In the genomic region with DNA sequence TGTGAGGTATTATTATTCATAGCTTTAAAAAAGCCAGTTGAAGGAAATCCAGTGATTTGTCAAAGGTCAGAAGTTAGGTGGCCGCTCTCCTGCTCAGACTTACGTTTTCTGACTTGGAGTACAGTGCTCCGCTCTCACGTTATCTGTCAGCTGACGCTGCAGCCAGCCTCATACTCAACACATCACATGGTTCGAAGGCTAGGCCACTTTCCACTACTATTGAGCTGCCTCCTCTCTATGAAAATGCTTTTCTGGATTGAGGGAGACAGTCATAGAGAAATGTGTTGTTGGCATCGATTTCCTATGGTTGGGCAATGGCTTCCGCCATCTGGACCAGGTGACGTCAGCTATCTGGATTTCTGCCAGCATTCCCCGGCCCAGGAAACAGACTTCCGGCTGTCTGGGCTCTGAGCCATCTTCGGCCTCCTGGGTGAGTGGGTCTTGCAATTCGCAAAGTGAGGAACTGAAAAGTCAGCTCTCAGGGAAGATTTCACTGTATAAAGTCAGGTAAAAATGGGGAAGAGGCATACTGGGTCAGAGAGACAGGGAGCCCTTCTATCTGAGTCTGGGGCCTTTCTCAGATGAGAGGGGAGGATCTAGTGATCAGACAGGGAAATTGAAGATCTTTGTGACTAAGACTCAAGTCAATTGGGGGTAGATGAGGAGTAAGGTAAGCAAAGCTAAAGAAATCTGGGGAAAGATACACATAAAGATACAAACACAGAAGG, we compare ENCODE assay signal across 1 cellular context.
TF ChIP-seq lines count a peak whose summit lies in the region.

No MANE protein-coding gene starts in this region.

TF ChIP-seq in K562, 482 proteins besides CTCF, POLR2A, EP300 and RAD21 (continued from another document and continues in another):
- TF ChIP-seq, protein P1, sequence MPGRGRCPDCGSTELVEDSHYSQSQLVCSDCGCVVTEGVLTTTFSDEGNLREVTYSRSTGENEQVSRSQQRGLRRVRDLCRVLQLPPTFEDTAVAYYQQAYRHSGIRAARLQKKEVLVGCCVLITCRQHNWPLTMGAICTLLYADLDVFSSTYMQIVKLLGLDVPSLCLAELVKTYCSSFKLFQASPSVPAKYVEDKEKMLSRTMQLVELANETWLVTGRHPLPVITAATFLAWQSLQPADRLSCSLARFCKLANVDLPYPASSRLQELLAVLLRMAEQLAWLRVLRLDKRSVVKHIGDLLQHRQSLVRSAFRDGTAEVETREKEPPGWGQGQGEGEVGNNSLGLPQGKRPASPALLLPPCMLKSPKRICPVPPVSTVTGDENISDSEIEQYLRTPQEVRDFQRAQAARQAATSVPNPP (IDR thresholded peaks at IDR 0.05; ENCODE audit: borderline replicate concordance, insufficient read depth, insufficient read length) = no peak
- peak; percentile 90 for TF ChIP-seq EP400 (IDR thresholded peaks at IDR 0.05)
- no peak for TF ChIP-seq CHD2 (IDR thresholded peaks at IDR 0.05; ENCODE audit: low read depth, low read length)
- TF ChIP-seq, protein P2, sequence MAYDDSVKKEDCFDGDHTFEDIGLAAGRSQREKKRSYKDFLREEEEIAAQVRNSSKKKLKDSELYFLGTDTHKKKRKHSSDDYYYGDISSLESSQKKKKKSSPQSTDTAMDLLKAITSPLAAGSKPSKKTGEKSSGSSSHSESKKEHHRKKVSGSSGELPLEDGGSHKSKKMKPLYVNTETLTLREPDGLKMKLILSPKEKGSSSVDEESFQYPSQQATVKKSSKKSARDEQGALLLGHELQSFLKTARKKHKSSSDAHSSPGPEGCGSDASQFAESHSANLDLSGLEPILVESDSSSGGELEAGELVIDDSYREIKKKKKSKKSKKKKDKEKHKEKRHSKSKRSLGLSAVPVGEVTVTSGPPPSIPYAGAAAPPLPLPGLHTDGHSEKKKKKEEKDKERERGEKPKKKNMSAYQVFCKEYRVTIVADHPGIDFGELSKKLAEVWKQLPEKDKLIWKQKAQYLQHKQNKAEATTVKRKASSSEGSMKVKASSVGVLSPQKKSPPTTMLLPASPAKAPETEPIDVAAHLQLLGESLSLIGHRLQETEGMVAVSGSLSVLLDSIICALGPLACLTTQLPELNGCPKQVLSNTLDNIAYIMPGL (CRISPR knock-in tag; IDR thresholded peaks at IDR 0.05) = 0 out of 2 replicates have a peak, but pooled peaks have one; percentile 52
- TF ChIP-seq TAL1 (IDR thresholded peaks at IDR 0.05) = peak; percentile 30; the same call in 1 of the 2 replicates
- TF ChIP-seq SIN3B (IDR thresholded peaks at IDR 0.05; ENCODE audit: low read depth) = no peak
- TF ChIP-seq LCOR (CRISPR knock-in tag; IDR thresholded peaks at IDR 0.05) = no peak
- no peak for TF ChIP-seq ZNF785 (CRISPR knock-in tag; IDR thresholded peaks at IDR 0.05)
- no peak for TF ChIP-seq XRCC3 (IDR thresholded peaks at IDR 0.05)
- TF ChIP-seq CEBPG (CRISPR knock-in tag; IDR thresholded peaks at IDR 0.05) = peak; percentile 99
- TF ChIP-seq CEBPG (tag; conservative IDR thresholded peaks at IDR 0.05 in 1 of 2, IDR thresholded peaks at IDR 0.05 in 1 of 2) = peak; percentile 98 to 99
- TF ChIP-seq, protein P3, sequence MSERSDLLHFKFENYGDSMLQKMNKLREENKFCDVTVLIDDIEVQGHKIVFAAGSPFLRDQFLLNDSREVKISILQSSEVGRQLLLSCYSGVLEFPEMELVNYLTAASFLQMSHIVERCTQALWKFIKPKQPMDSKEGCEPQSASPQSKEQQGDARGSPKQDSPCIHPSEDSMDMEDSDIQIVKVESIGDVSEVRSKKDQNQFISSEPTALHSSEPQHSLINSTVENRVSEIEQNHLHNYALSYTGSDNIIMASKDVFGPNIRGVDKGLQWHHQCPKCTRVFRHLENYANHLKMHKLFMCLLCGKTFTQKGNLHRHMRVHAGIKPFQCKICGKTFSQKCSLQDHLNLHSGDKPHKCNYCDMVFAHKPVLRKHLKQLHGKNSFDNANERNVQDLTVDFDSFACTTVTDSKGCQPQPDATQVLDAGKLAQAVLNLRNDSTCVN (CRISPR knock-in tag; IDR thresholded peaks at IDR 0.05) = peak; percentile 86; the same call in 1 of the 2 replicates
- TF ChIP-seq ZNF551 (CRISPR knock-in tag; IDR thresholded peaks at IDR 0.05) = no peak
- TF ChIP-seq, protein P4, sequence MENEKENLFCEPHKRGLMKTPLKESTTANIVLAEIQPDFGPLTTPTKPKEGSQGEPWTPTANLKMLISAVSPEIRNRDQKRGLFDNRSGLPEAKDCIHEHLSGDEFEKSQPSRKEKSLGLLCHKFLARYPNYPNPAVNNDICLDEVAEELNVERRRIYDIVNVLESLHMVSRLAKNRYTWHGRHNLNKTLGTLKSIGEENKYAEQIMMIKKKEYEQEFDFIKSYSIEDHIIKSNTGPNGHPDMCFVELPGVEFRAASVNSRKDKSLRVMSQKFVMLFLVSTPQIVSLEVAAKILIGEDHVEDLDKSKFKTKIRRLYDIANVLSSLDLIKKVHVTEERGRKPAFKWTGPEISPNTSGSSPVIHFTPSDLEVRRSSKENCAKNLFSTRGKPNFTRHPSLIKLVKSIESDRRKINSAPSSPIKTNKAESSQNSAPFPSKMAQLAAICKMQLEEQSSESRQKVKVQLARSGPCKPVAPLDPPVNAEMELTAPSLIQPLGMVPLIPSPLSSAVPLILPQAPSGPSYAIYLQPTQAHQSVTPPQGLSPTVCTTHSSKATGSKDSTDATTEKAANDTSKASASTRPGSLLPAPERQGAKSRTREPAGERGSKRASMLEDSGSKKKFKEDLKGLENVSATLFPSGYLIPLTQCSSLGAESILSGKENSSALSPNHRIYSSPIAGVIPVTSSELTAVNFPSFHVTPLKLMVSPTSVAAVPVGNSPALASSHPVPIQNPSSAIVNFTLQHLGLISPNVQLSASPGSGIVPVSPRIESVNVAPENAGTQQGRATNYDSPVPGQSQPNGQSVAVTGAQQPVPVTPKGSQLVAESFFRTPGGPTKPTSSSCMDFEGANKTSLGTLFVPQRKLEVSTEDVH (IDR thresholded peaks at IDR 0.05; ENCODE audit: low read depth, partially characterized antibody) = no peak
- TF ChIP-seq MAFK (IDR thresholded peaks at IDR 0.05; ENCODE audit: low read length) = peak; percentile 14; the same call in 1 of the 2 replicates
- TF ChIP-seq, protein P5, sequence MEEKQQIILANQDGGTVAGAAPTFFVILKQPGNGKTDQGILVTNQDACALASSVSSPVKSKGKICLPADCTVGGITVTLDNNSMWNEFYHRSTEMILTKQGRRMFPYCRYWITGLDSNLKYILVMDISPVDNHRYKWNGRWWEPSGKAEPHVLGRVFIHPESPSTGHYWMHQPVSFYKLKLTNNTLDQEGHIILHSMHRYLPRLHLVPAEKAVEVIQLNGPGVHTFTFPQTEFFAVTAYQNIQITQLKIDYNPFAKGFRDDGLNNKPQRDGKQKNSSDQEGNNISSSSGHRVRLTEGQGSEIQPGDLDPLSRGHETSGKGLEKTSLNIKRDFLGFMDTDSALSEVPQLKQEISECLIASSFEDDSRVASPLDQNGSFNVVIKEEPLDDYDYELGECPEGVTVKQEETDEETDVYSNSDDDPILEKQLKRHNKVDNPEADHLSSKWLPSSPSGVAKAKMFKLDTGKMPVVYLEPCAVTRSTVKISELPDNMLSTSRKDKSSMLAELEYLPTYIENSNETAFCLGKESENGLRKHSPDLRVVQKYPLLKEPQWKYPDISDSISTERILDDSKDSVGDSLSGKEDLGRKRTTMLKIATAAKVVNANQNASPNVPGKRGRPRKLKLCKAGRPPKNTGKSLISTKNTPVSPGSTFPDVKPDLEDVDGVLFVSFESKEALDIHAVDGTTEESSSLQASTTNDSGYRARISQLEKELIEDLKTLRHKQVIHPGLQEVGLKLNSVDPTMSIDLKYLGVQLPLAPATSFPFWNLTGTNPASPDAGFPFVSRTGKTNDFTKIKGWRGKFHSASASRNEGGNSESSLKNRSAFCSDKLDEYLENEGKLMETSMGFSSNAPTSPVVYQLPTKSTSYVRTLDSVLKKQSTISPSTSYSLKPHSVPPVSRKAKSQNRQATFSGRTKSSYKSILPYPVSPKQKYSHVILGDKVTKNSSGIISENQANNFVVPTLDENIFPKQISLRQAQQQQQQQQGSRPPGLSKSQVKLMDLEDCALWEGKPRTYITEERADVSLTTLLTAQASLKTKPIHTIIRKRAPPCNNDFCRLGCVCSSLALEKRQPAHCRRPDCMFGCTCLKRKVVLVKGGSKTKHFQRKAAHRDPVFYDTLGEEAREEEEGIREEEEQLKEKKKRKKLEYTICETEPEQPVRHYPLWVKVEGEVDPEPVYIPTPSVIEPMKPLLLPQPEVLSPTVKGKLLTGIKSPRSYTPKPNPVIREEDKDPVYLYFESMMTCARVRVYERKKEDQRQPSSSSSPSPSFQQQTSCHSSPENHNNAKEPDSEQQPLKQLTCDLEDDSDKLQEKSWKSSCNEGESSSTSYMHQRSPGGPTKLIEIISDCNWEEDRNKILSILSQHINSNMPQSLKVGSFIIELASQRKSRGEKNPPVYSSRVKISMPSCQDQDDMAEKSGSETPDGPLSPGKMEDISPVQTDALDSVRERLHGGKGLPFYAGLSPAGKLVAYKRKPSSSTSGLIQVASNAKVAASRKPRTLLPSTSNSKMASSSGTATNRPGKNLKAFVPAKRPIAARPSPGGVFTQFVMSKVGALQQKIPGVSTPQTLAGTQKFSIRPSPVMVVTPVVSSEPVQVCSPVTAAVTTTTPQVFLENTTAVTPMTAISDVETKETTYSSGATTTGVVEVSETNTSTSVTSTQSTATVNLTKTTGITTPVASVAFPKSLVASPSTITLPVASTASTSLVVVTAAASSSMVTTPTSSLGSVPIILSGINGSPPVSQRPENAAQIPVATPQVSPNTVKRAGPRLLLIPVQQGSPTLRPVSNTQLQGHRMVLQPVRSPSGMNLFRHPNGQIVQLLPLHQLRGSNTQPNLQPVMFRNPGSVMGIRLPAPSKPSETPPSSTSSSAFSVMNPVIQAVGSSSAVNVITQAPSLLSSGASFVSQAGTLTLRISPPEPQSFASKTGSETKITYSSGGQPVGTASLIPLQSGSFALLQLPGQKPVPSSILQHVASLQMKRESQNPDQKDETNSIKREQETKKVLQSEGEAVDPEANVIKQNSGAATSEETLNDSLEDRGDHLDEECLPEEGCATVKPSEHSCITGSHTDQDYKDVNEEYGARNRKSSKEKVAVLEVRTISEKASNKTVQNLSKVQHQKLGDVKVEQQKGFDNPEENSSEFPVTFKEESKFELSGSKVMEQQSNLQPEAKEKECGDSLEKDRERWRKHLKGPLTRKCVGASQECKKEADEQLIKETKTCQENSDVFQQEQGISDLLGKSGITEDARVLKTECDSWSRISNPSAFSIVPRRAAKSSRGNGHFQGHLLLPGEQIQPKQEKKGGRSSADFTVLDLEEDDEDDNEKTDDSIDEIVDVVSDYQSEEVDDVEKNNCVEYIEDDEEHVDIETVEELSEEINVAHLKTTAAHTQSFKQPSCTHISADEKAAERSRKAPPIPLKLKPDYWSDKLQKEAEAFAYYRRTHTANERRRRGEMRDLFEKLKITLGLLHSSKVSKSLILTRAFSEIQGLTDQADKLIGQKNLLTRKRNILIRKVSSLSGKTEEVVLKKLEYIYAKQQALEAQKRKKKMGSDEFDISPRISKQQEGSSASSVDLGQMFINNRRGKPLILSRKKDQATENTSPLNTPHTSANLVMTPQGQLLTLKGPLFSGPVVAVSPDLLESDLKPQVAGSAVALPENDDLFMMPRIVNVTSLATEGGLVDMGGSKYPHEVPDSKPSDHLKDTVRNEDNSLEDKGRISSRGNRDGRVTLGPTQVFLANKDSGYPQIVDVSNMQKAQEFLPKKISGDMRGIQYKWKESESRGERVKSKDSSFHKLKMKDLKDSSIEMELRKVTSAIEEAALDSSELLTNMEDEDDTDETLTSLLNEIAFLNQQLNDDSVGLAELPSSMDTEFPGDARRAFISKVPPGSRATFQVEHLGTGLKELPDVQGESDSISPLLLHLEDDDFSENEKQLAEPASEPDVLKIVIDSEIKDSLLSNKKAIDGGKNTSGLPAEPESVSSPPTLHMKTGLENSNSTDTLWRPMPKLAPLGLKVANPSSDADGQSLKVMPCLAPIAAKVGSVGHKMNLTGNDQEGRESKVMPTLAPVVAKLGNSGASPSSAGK (IDR thresholded peaks at IDR 0.05) = peak; percentile 92
- TF ChIP-seq HDAC6 (IDR thresholded peaks at IDR 0.05; ENCODE audit: low read depth, low read length) = no peak
- TF ChIP-seq TAF1 (IDR thresholded peaks at IDR 0.05; ENCODE audit: control insufficient read depth, extremely low read depth, insufficient read depth, low read length, severe bottlenecking) = peak; percentile 73
- TF ChIP-seq SMAD2 (IDR thresholded peaks at IDR 0.05; ENCODE audit: low read depth, low read length) = no peak
- TF ChIP-seq HNRNPLL (IDR thresholded peaks at IDR 0.05; ENCODE audit: low read depth, low read length, poor library complexity, severe bottlenecking) = no peak
- TF ChIP-seq WHSC1 (IDR thresholded peaks at IDR 0.05; ENCODE audit: low read length) = no peak
- no peak for TF ChIP-seq ZNF12 (CRISPR knock-in tag; IDR thresholded peaks at IDR 0.05)
- no peak for TF ChIP-seq MEF2A (IDR thresholded peaks at IDR 0.05; ENCODE audit: control insufficient read depth, low read depth, low read length)
- TF ChIP-seq POLR2B (IDR thresholded peaks at IDR 0.05; ENCODE audit: low read depth, partially characterized antibody) = peak; percentile 72
- TF ChIP-seq, protein P6, sequence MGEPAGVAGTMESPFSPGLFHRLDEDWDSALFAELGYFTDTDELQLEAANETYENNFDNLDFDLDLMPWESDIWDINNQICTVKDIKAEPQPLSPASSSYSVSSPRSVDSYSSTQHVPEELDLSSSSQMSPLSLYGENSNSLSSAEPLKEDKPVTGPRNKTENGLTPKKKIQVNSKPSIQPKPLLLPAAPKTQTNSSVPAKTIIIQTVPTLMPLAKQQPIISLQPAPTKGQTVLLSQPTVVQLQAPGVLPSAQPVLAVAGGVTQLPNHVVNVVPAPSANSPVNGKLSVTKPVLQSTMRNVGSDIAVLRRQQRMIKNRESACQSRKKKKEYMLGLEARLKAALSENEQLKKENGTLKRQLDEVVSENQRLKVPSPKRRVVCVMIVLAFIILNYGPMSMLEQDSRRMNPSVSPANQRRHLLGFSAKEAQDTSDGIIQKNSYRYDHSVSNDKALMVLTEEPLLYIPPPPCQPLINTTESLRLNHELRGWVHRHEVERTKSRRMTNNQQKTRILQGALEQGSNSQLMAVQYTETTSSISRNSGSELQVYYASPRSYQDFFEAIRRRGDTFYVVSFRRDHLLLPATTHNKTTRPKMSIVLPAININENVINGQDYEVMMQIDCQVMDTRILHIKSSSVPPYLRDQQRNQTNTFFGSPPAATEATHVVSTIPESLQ (CRISPR knock-in tag; IDR thresholded peaks at IDR 0.05) = no peak
- 0 out of 2 replicates have a peak, but pooled peaks have one; percentile 62 for TF ChIP-seq THRAP3 (IDR thresholded peaks at IDR 0.05; ENCODE audit: borderline replicate concordance)
- TF ChIP-seq, protein P7, sequence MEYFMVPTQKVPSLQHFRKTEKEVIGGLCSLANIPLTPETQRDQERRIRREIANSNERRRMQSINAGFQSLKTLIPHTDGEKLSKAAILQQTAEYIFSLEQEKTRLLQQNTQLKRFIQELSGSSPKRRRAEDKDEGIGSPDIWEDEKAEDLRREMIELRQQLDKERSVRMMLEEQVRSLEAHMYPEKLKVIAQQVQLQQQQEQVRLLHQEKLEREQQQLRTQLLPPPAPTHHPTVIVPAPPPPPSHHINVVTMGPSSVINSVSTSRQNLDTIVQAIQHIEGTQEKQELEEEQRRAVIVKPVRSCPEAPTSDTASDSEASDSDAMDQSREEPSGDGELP (CRISPR knock-in tag; IDR thresholded peaks at IDR 0.05; ENCODE audit: borderline replicate concordance) = peak; percentile 98
- no peak for TF ChIP-seq ZBTB1 (CRISPR knock-in tag; IDR thresholded peaks at IDR 0.05; ENCODE audit: borderline replicate concordance, low read depth)
- no peak for TF ChIP-seq IFI16 (CRISPR knock-in tag; IDR thresholded peaks at IDR 0.05)
